1 cellular context compared by ENCODE assay signal in genomic region chr18:26575865-26576217, GRCh38.
TF ChIP-seq lines count a peak whose summit lies in the region.

No MANE protein-coding gene starts in this region.

TF ChIP-seq in GM23338, 12 proteins besides CTCF, POLR2A, EP300 and RAD21 (continued from another document):
- TF ChIP-seq ZNF462 (CRISPR knock-in tag; IDR thresholded peaks at IDR 0.05) = no peak
